ENCODE assay signal across 1 cellular context in genomic region chr1:166122873-166123466, GRCh38.
TF ChIP-seq lines count a peak whose summit lies in the region.

No MANE protein-coding gene starts in this region.

TF ChIP-seq in GM23338, 12 proteins besides CTCF, POLR2A, EP300 and RAD21 (continued from another document):
- TF ChIP-seq ETS1 (IDR thresholded peaks at IDR 0.05): no peak
- 0 out of 2 replicates have a peak, but pooled peaks have one; percentile 20 for TF ChIP-seq ZNF462 (CRISPR knock-in tag; IDR thresholded peaks at IDR 0.05)
- TF ChIP-seq JUNB (IDR thresholded peaks at IDR 0.05; ENCODE audit: unreplicated experiment): no peak
